ENCODE assay signal across 1 cellular context in genomic region chr3:165814380-165814779, GRCh38.
TF ChIP-seq lines count a peak whose summit lies in the region.

No MANE protein-coding gene starts in this region.

TF ChIP-seq in GM12878, 131 proteins besides CTCF, POLR2A, EP300 and RAD21 (continued from another document):
- TF ChIP-seq CUX1 (IDR thresholded peaks at IDR 0.05; ENCODE audit: insufficient replicate concordance, low read depth, low read length) (no peak), PAX8 (IDR thresholded peaks at IDR 0.05) (no peak), POU2F2 (IDR thresholded peaks at IDR 0.05; ENCODE audit: borderline replicate concordance, low read depth, low read length) (no peak), ZNF622 (IDR thresholded peaks at IDR 0.05) (no peak), MLLT1 (IDR thresholded peaks at IDR 0.05) (peak; percentile 68), CREM (IDR thresholded peaks at IDR 0.05; ENCODE audit: low read depth) (no peak)
TF ChIP-seq in GM12878: peak in this region for 1.
